In the genomic region with DNA sequence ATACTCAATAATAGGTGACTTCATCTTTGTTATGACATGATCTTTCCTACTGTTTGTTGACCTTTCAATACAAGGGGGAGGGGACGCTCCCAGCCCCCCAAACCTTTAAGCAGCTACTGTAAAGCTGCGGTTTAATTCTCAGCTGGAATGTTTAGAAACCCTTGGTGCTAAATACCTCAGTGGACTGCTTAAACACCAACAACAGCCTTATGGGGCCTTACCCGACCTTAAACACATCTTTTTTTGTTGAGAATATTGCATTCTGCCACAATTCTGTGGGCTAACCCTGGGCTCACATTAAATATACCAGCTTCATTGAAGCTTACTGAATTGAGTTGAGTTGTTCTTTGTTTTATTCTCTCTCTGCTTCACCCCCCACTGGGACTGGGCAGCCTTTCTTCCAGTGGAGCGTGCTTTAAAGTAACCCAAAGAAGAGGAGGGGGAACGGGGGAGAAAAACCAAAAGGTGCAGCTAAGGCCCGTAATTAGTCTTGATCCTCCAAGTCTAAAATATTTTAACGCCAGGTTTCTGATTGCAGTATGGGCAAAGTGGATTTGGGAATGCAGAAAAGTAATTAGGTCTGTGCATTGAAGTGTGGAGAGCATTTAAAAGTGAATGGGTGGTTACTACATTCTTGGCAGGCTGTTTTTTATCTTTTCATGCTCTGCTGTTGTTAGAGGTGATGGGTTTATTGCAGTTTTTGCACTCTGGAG, we compare ENCODE assay signal across 14 cellular contexts.
DNase-seq lines count a peak whose midpoint lies in the region; ATAC-seq, FAIRE-seq and TF ChIP-seq lines count a peak whose summit lies in the region.
"Had no signal": no experiment of that assay in that cellular context is flagged by ENCODE, and none has a peak within 500 bp of the region (broad histone marks: within the 10 kb centered on the region; RNA-seq: fewer than 3 reads in every experiment).

No MANE protein-coding gene starts in this region.

- peak; percentile 74 for FAIRE-seq in RCC 7860 (lab: Jason Lieb, UNC)
- FAIRE-seq: A549 had no signal

- TF ChIP-seq EP300 in esophagus muscularis mucosa (IDR thresholded peaks at IDR 0.05): no peak

- no peaks in the 10 kb centered on the region for H3K9me3 ChIP-seq in esophagus muscularis mucosa
- H3K9me3 ChIP-seq: A549, vagina had no signal

- H3K4me1 ChIP-seq in esophagus muscularis mucosa: peaks cover 0 to 6% (median 0%) of the 10 kb centered on the region in 4 donors
- H3K4me1 ChIP-seq: A549, vagina had no signal

- WGBS in esophagus muscularis mucosa: 89% methylated on average over 7 of the region's 7 CpGs

- no peak for ATAC-seq in Right ventricle myocardium inferior
- ATAC-seq: A549 had no signal

- H3K36me3 ChIP-seq in esophagus muscularis mucosa: no peaks in the 10 kb centered on the region
- H3K36me3 ChIP-seq: vagina had no signal

- H3K27me3 ChIP-seq in esophagus muscularis mucosa: no peaks in the 10 kb centered on the region
- H3K27me3 ChIP-seq: vagina had no signal

- intact Hi-C loops in esophagus muscularis mucosa (cut with DNase I): no loop called here
- intact Hi-C loops in Right ventricle myocardium inferior (cut with DNase I): no loop called here

- TF ChIP-seq POLR2A in esophagus muscularis mucosa (IDR thresholded peaks at IDR 0.05; ENCODE audit: low read depth): no peak

- no peak for TF ChIP-seq CTCF in retinal pigment epithelial cell (conservative IDR thresholded peaks at IDR 0.05; ENCODE audit: low read depth, low read length)
- no peak for TF ChIP-seq CTCF in esophagus muscularis mucosa (IDR thresholded peaks at IDR 0.05)

- H3K4me3 ChIP-seq in retinal pigment epithelial cell (ENCODE audit: low read length) (peak overlapping the region; percentile 13), esophagus muscularis mucosa (no peak overlapping the region)
- H3K4me3 ChIP-seq: A549, vagina had no signal

- DNase-seq in NCI-H2107 treated with DMSO at 0.1 percent for 48 hours (lab: John Stamatoyannopoulos, UW; ENCODE audit: unreplicated experiment) (peak; percentile 53), NCI-H2107 (lab: John Stamatoyannopoulos, UW) (no peak), RCC 7860 (ENCODE audit: low spot score) (peak; percentile 11), iPS-NIHi11 (ENCODE audit: low spot score) (peak; percentile 62), retinal pigment epithelial cell (ENCODE audit: low read depth) (peak; percentile 78), SHP77 treated with DMSO at 0.1 percent for 48 hours (lab: John Stamatoyannopoulos, UW) (no peak), esophagus muscularis mucosa (ENCODE audit: extremely low spot score) (no peak), Right ventricle myocardium inferior (ENCODE audit: missing footprints) (no peak)
- DNase-seq: activated T-cell treated with anti-CD3 and anti-CD28 coated beads, Interleukin-2, amount 50 U/mL, for 48 hours; GOT3; stimulated activated CD4-positive, alpha-beta T cell treated with anti-CD3 and anti-CD28 coated beads, Interleukin-4, amount 100 ng/mL, for 1 hour; stimulated activated naive CD4-positive, alpha-beta T cell had no signal

- H3K27ac ChIP-seq in esophagus muscularis mucosa (replicated peaks in 1 of 4): no peak overlapping the region
- H3K27ac ChIP-seq: A549, vagina had no signal

Comparison
In these comparisons a context has a peak if more than half of its experiments do, and no peak if none do; other contexts are left out.
1. DNase-seq: peak in NCI-H2107 treated with DMSO at 0.1 percent for 48 hours (single experiment), RCC 7860 (single experiment), iPS-NIHi11 (single experiment) and retinal pigment epithelial cell (single experiment); none in NCI-H2107 (single experiment), SHP77 treated with DMSO at 0.1 percent for 48 hours (single experiment), esophagus muscularis mucosa (single experiment) and Right ventricle myocardium inferior (single experiment).